8 cellular contexts compared by ENCODE assay signal in the genomic region with DNA sequence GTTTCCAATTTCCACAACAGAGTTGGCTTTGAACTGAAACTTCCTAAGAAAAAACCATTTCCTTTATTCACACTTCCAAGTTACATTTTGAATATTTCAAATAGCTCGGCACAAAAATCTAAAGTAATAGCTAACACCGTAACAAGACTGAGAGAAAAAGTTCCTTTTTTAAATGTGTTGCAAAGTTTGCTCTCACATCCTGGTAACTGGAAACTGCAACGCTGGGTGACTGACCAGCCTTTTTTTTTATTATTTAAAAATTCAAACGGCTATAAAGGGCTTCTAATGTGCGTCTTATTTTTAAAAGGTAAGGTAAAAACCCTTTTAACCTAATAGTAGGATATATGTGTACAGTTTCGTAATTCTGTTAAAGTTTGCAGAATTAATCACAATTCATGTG. TPM values are rescaled to one million over a fixed set of nuclear protein-coding genes. Genes with fewer than 3 reads are reported as not detected.
A peak's percentile ranks its signal among the peaks of the same experiment; 100 is the strongest.
DNase-seq lines count a peak whose midpoint lies in the region; ATAC-seq and TF ChIP-seq lines count a peak whose summit lies in the region.

No MANE protein-coding gene starts in this region.

- DNase-seq in GM23248 (peak; percentile 56), SK-N-MC (ENCODE audit: low read depth, low spot score) (no peak), fibroblast of lung (ENCODE audit: low read depth in 2 of 2) (no peak), retina (peak; percentile 16), NCI-H446 treated with DMSO at 0.1 percent for 48 hours (lab: John Stamatoyannopoulos, UW) (no peak), T1000 (lab: John Stamatoyannopoulos, UW) (no peak)

- H3K27ac ChIP-seq in GM23248 (peak overlapping the region; percentile 82), SK-N-MC (no peak overlapping the region), fibroblast of lung (ENCODE audit: insufficient read depth, low read length) (peak overlapping the region; percentile 95)

- peak overlapping the region; percentile 94 for H3K4me3 ChIP-seq in GM23248
- peak overlapping the region; percentile 80 for H3K4me3 ChIP-seq in SK-N-MC
- H3K4me3 ChIP-seq in fibroblast of lung (replicated peaks in 1 of 4; ENCODE audit: control extremely low read depth in 1 of 4, insufficient read depth in 1 of 4, low read depth in 3 of 4, low read length in 4 of 4) = peak overlapping the region; percentile 72 to 88 (median 84)

- H3K9me2 ChIP-seq in GM23248 (ENCODE audit: insufficient read depth) = no peaks in the 10 kb centered on the region

- H3K4me2 ChIP-seq in GM23248 (ENCODE audit: unreplicated experiment) (peak overlapping the region; percentile 100), fibroblast of lung (ENCODE audit: extremely low read depth, insufficient read depth, low read length) (peak overlapping the region; percentile 88)

- H3K27me3 ChIP-seq in GM23248 (replicated peaks; ENCODE audit: insufficient read depth) (no peaks in the 10 kb centered on the region), fibroblast of lung (ENCODE audit: control insufficient read depth, insufficient read depth, low read length) (no peaks in the 10 kb centered on the region)

- H3K4me1 ChIP-seq in GM23248 (ENCODE audit: insufficient read depth) (peaks cover 33% of the 10 kb centered on the region), fibroblast of lung (ENCODE audit: control insufficient read depth, extremely low read depth, insufficient read depth, low read length) (peaks cover 14% of the 10 kb centered on the region)

- H3K9me3 ChIP-seq in GM23248 (ENCODE audit: low read depth) (no peaks in the 10 kb centered on the region), SK-N-MC (ENCODE audit: low read depth, low read length) (no peaks in the 10 kb centered on the region), fibroblast of lung (ENCODE audit: control insufficient read depth, insufficient read depth, low read depth, low read length) (no peaks in the 10 kb centered on the region)

- TF ChIP-seq CTCF in fibroblast of lung (conservative IDR thresholded peaks at IDR 0.05 in 1 of 2, IDR thresholded peaks at IDR 0.05 in 1 of 2; ENCODE audit: low read depth in 1 of 2, low read length in 2 of 2) = no peak

- 1 to 3% methylated on average over 6 of the region's 6 CpGs for WGBS in GM23248 (ENCODE audit: low coverage in 1 of 2, low lambda C conversion rate in 2 of 2, missing lambda C conversion rate in 2 of 2), 2 experiments

- H3F3A ChIP-seq in GM23248 (ENCODE audit: insufficient read depth) = peaks cover 26% of the 10 kb centered on the region; the same call in 1 of the 2 replicates

- peaks cover 64% of the 10 kb centered on the region for H3K79me2 ChIP-seq in GM23248 (ENCODE audit: insufficient read depth)
- peaks cover 64% of the 10 kb centered on the region for H3K79me2 ChIP-seq in fibroblast of lung (ENCODE audit: control insufficient read depth, insufficient read depth, low read length)

- H3K9ac ChIP-seq in GM23248 (peak overlapping the region; percentile 93), SK-N-MC (ENCODE audit: insufficient read length) (peak overlapping the region; percentile 85), fibroblast of lung (ENCODE audit: insufficient read depth, low read length) (peak overlapping the region; percentile 96)

- no peaks in the 10 kb centered on the region for H3K36me3 ChIP-seq in GM23248 (ENCODE audit: low read depth)
- H3K36me3 ChIP-seq in SK-N-MC (ENCODE audit: insufficient read depth, low read length) = no peaks in the 10 kb centered on the region
- no peaks in the 10 kb centered on the region for H3K36me3 ChIP-seq in fibroblast of lung (ENCODE audit: control insufficient read depth, insufficient read depth, low read length)

- peaks cover 32% of the 10 kb centered on the region for H4K20me1 ChIP-seq in GM23248 (ENCODE audit: insufficient read depth)
- no peaks in the 10 kb centered on the region for H4K20me1 ChIP-seq in fibroblast of lung (ENCODE audit: control insufficient read depth, extremely low read depth, insufficient read depth, low read length)

- in situ Hi-C loops in GM23248 (cut with MboI) = loop anchor here (10.0 kb wide), 1 partner anchor 114 kb away; no protein-coding TSS in a partner anchor

- H2AFZ ChIP-seq in GM23248 = peak overlapping the region; percentile 66
- H2AFZ ChIP-seq in fibroblast of lung (ENCODE audit: low read length) = no peak overlapping the region

- ATAC-seq in GM21529 (IDR thresholded peaks at IDR 0.05; ENCODE audit: unreplicated experiment) (no peak), GM21619 (IDR thresholded peaks at IDR 0.05; ENCODE audit: unreplicated experiment) (no peak)

RNA-seq across cellular contexts. Expression of a gene that starts 1.7 kb away (rescaled TPM):
- total RNA-seq in GM23248 (2014; rRNA removed; shearing (Covaris generic)) = 34.9 and 42.6 TPM in 2 replicates
- 31.3 and 32.6 TPM in 2 replicates for polyA plus RNA-seq in GM23248 (2016; fragmentation: Nextera tagmentation; extraction: Ambion mirVana)
- total RNA-seq in fibroblast of lung = 48.3 and 51.4 TPM in 2 replicates
- polyA plus RNA-seq in fibroblast of lung = 33.0 and 36.4 TPM in 2 replicates
- polyA plus RNA-seq in fibroblast of lung (2012) = 39.9 and 42.8 TPM in 2 replicates
- 2.6 and 7.5 TPM in 2 replicates for polyA minus RNA-seq in fibroblast of lung (ENCODE audit: low replicate concordance)

Comparison
In these comparisons a context has a peak if more than half of its experiments do, and no peak if none do; other contexts are left out.
1. DNase-seq: peak in GM23248 (single experiment) and retina (single experiment); none in SK-N-MC (single experiment), fibroblast of lung (0 of 2), NCI-H446 treated with DMSO at 0.1 percent for 48 hours (single experiment) and T1000 (single experiment).
2. Peak in every context shown above with its lines, with median percentiles within 50 percentile points of each other: H3K4me3 ChIP-seq and H3K9ac ChIP-seq.